ENCODE assay signal across 10 cellular contexts in the genomic region with DNA sequence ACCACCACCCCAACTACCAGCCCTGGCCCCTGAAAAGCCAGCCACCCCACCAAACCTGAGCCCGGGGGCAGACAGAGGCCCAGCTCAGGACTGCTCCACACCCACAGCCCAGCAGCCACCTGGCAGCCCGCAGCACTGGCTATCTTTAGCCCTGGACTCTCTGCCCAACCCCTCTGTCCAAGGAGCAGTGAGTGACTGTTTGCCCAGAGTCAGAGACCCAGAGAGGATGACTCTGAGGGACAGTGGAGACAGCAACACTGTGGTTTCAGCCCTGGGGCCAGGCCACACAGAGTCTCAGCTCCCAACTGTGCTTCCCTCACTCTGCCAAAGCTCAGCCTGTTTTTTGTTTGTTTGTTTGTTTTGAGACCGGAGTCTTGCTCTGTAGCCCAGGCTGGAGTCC. TPM values are rescaled to one million over a fixed set of nuclear protein-coding genes. Genes with fewer than 3 reads are reported as not detected.
DNase-seq lines count a peak whose midpoint lies in the region; ATAC-seq and TF ChIP-seq lines count a peak whose summit lies in the region.
"Had no signal": no experiment of that assay in that cellular context is flagged by ENCODE, and none has a peak within 500 bp of the region (broad histone marks: within the 10 kb centered on the region; RNA-seq: fewer than 3 reads in every experiment).

No MANE protein-coding gene starts in this region.

- no peak for DNase-seq in activated naive CD4-positive, alpha-beta T cell treated with anti-CD3 and anti-CD28 coated beads for 36 hours
- DNase-seq in activated naive CD4-positive, alpha-beta T cell treated with anti-CD3 and anti-CD28 coated beads, Interleukin-2, amount 50 U/mL, for 16 hours: no peak
- no peak for DNase-seq in activated CD8-positive, alpha-beta T cell treated with anti-CD3 and anti-CD28 coated beads, Interleukin-2, amount 10 ng/mL, durations not matched to agents 7 days and 5 days
- no peak for DNase-seq in right lobe of liver
- no peak for DNase-seq in ecto neural progenitor cell (ENCODE audit: low spot score)
- DNase-seq in NCI-H526 treated with DMSO at 0.1 percent for 48 hours (lab: John Stamatoyannopoulos, UW): no peak
- no peak for DNase-seq in activated CD4-positive, CD25-positive, alpha-beta regulatory T cell (lab: John Stamatoyannopoulos, UW)
- DNase-seq: DMS79 had no signal

- H3K27ac Mint-ChIP-seq in activated naive CD4-positive, alpha-beta T cell treated with anti-CD3 and anti-CD28 coated beads for 36 hours: peak overlapping the region; percentile 42
- H3K27ac Mint-ChIP-seq in activated CD8-positive, alpha-beta T cell treated with anti-CD3 and anti-CD28 coated beads, Interleukin-2, amount 10 ng/mL, durations not matched to agents 7 days and 5 days: peak overlapping the region; percentile 68

- WGBS in right lobe of liver (ENCODE audit: insufficient coverage, low coverage, low lambda C conversion rate, missing lambda C conversion rate): 51% methylated on average over 3 of the region's 3 CpGs

- no peak overlapping the region for H3K27ac ChIP-seq in right lobe of liver
- H3K27ac ChIP-seq in subcutaneous abdominal adipose tissue (ENCODE audit: low read depth, low read length): peak overlapping the region; percentile 37

- H3K9ac ChIP-seq in subcutaneous abdominal adipose tissue (ENCODE audit: low read length in 5 of 5): peak overlapping the region in 1 of 5 donors; percentile 21

- peaks cover 6% of the 10 kb centered on the region for H3K36me3 Mint-ChIP-seq in activated naive CD4-positive, alpha-beta T cell treated with anti-CD3 and anti-CD28 coated beads for 36 hours (ENCODE audit: low read depth)
- peaks cover 38% of the 10 kb centered on the region for H3K36me3 Mint-ChIP-seq in activated CD8-positive, alpha-beta T cell treated with anti-CD3 and anti-CD28 coated beads, Interleukin-2, amount 10 ng/mL, durations not matched to agents 7 days and 5 days (ENCODE audit: low read depth)

- H3K4me3 ChIP-seq in right lobe of liver (no peak overlapping the region), subcutaneous abdominal adipose tissue (ENCODE audit: low read depth in 1 of 5, low read length in 5 of 5) (no peak overlapping the region)
- H3K4me3 ChIP-seq: skin epidermis had no signal

- CTCF ChIA-PET in activated naive CD4-positive, alpha-beta T cell treated with anti-CD3 and anti-CD28 coated beads for 36 hours (lab: Charles Lee): no interaction called here
- CTCF ChIA-PET in activated CD8-positive, alpha-beta T cell treated with anti-CD3 and anti-CD28 coated beads, Interleukin-2, amount 10 ng/mL, durations not matched to agents 7 days and 5 days (lab: Charles Lee): no interaction called here

- no peaks in the 10 kb centered on the region for H3K9me3 Mint-ChIP-seq in activated naive CD4-positive, alpha-beta T cell treated with anti-CD3 and anti-CD28 coated beads for 36 hours
- H3K9me3 Mint-ChIP-seq in activated CD8-positive, alpha-beta T cell treated with anti-CD3 and anti-CD28 coated beads, Interleukin-2, amount 10 ng/mL, durations not matched to agents 7 days and 5 days (ENCODE audit: insufficient read depth): no peaks in the 10 kb centered on the region

- POLR2A ChIA-PET in activated CD8-positive, alpha-beta T cell treated with anti-CD3 and anti-CD28 coated beads, Interleukin-2, amount 10 ng/mL, durations not matched to agents 7 days and 5 days (lab: Charles Lee): interaction anchor here (1.8 kb wide), 2 partner anchors 9 to 10 kb away, joined by 4 to 5 read pairs; no protein-coding TSS in a partner anchor

- no peak overlapping the region for H3K4me3 Mint-ChIP-seq in activated naive CD4-positive, alpha-beta T cell treated with anti-CD3 and anti-CD28 coated beads for 36 hours
- no peak overlapping the region for H3K4me3 Mint-ChIP-seq in activated CD8-positive, alpha-beta T cell treated with anti-CD3 and anti-CD28 coated beads, Interleukin-2, amount 10 ng/mL, durations not matched to agents 7 days and 5 days

- H3K27me3 ChIP-seq in right lobe of liver: no peaks in the 10 kb centered on the region
- no peaks in the 10 kb centered on the region for H3K27me3 ChIP-seq in subcutaneous abdominal adipose tissue (ENCODE audit: control insufficient read depth in 5 of 5, insufficient read depth in 4 of 5, low read length in 5 of 5)

- peaks cover 44% of the 10 kb centered on the region for H3K4me1 Mint-ChIP-seq in activated naive CD4-positive, alpha-beta T cell treated with anti-CD3 and anti-CD28 coated beads for 36 hours (ENCODE audit: low read depth)
- peaks cover 37% of the 10 kb centered on the region for H3K4me1 Mint-ChIP-seq in activated CD8-positive, alpha-beta T cell treated with anti-CD3 and anti-CD28 coated beads, Interleukin-2, amount 10 ng/mL, durations not matched to agents 7 days and 5 days (ENCODE audit: low read depth)

- intact Hi-C loops in activated naive CD4-positive, alpha-beta T cell treated with anti-CD3 and anti-CD28 coated beads for 36 hours (cut with micrococcal nuclease): no loop called here
- intact Hi-C loops in right lobe of liver (cut with DNase I): loop anchor here (10.0 kb wide), 1 partner anchor 100 kb away; no protein-coding TSS in a partner anchor

- ATAC-seq in activated CD8-positive, alpha-beta T cell treated with anti-CD3 and anti-CD28 coated beads, Interleukin-2, amount 10 ng/mL, durations not matched to agents 7 days and 5 days: no peak
- ATAC-seq in right lobe of liver: peak; percentile 31 to 79 (median 50)

- TF ChIP-seq CTCF in right lobe of liver (IDR thresholded peaks at IDR 0.05): no peak

- TF ChIP-seq POLR2A in right lobe of liver (IDR thresholded peaks at IDR 0.05): no peak

- H3K9me3 ChIP-seq in right lobe of liver (no peaks in the 10 kb centered on the region), subcutaneous abdominal adipose tissue (ENCODE audit: control insufficient read depth in 5 of 5, low read length in 5 of 5) (no peaks in the 10 kb centered on the region)

- H3K36me3 ChIP-seq in right lobe of liver (no peaks in the 10 kb centered on the region), subcutaneous abdominal adipose tissue (ENCODE audit: control insufficient read depth in 5 of 5, insufficient read depth in 5 of 5, low read length in 5 of 5) (peaks cover 0 to 36% (median 18%) of the 10 kb centered on the region in 5 donors)

- no peaks in the 10 kb centered on the region for H3K27me3 Mint-ChIP-seq in activated naive CD4-positive, alpha-beta T cell treated with anti-CD3 and anti-CD28 coated beads for 36 hours (ENCODE audit: low read depth)
- no peaks in the 10 kb centered on the region for H3K27me3 Mint-ChIP-seq in activated CD8-positive, alpha-beta T cell treated with anti-CD3 and anti-CD28 coated beads, Interleukin-2, amount 10 ng/mL, durations not matched to agents 7 days and 5 days (ENCODE audit: low read depth)

- peaks cover 0 to 11% (median 0%) of the 10 kb centered on the region in 4 donors for H3K4me1 ChIP-seq in right lobe of liver
- H3K4me1 ChIP-seq in subcutaneous abdominal adipose tissue (ENCODE audit: control insufficient read depth in 5 of 5, insufficient read depth in 5 of 5, low read length in 5 of 5): peaks cover 7 to 75% (median 55%) of the 10 kb centered on the region in 5 donors

RNA-seq across cellular contexts. Expression of a gene that starts 32.6 kb away (rescaled TPM):
- total RNA-seq in activated naive CD4-positive, alpha-beta T cell treated with anti-CD3 and anti-CD28 coated beads for 36 hours: 10 to 100 TPM; 50.4 to 51.1 TPM
- total RNA-seq in activated CD8-positive, alpha-beta T cell treated with anti-CD3 and anti-CD28 coated beads, Interleukin-2, amount 10 ng/mL, durations not matched to agents 7 days and 5 days: 100 to 1,000 TPM; 125 to 127 TPM
- 10 to 100 TPM; 20.4 to 30.8 (median 26.3) TPM for total RNA-seq in right lobe of liver
